In genomic region chr7:44067064-44067951, GRCh38 we compare ENCODE assay signal across 12 cellular contexts. TPM values are rescaled to one million over a fixed set of nuclear protein-coding genes. Genes with fewer than 3 reads are reported as not detected.
DNase-seq lines count a peak whose midpoint lies in the region; ATAC-seq and TF ChIP-seq lines count a peak whose summit lies in the region.
"Had no signal": no experiment of that assay in that cellular context is flagged by ENCODE, and none has a peak within 500 bp of the region (broad histone marks: within the 10 kb centered on the region; RNA-seq: fewer than 3 reads in every experiment).

No MANE protein-coding gene starts in this region.

- no peak for ATAC-seq in GM21515 (IDR thresholded peaks at IDR 0.05; ENCODE audit: unreplicated experiment)
- no peak for ATAC-seq in GM19328 (IDR thresholded peaks at IDR 0.05; ENCODE audit: unreplicated experiment)

- no peak for TF ChIP-seq EP300 in stomach (IDR thresholded peaks at IDR 0.05)

- H3K27me3 ChIP-seq in tibial artery (no peaks in the 10 kb centered on the region), stomach (no peaks in the 10 kb centered on the region)

- TF ChIP-seq POLR2A in stomach (IDR thresholded peaks at IDR 0.05) = no peak

- H3K27ac ChIP-seq in tibial artery (no peak overlapping the region), stomach (no peak overlapping the region)
- H3K27ac ChIP-seq: C4-2B had no signal

- intact Hi-C loops in tibial artery (cut with DNase I; ENCODE audit: low total_unique reads) = no loop called here
- intact Hi-C loops in stomach (cut with DNase I; ENCODE audit: low total_unique reads) = no loop called here

- H3K36me3 ChIP-seq in tibial artery (peaks cover 0 to 4% (median 0%) of the 10 kb centered on the region in 3 donors), stomach (peaks cover 0 to 5% (median 4%) of the 10 kb centered on the region in 4 donors)

- H3K4me1 ChIP-seq in tibial artery = peaks cover 0 to 56% (median 43%) of the 10 kb centered on the region in 4 donors
- H3K4me1 ChIP-seq in stomach = peaks cover 28 to 56% (median 41%) of the 10 kb centered on the region in 4 donors

- 68 to 82% (median 73%) methylated on average over 11 of the region's 11 CpGs for WGBS in stomach, 5 donors

- peak; percentile 60 for DNase-seq in activated effector memory CD4-positive, alpha-beta T cell treated with anti-CD3 and anti-CD28 coated beads, Interleukin-2, amount 50 U/mL, for 16 hours
- no peak for DNase-seq in activated effector memory CD4-positive, alpha-beta T cell treated with Interleukin-2 at 50 U/mL for 16 hours
- DNase-seq in OCI-M1 (lab: John Stamatoyannopoulos, UW) (peak; percentile 5), islet precursor cell (peak; percentile 43), tibial artery (peak; percentile 19 to 60), stomach (no peak)

- H3K9me3 ChIP-seq in tibial artery (no peaks in the 10 kb centered on the region), stomach (no peaks in the 10 kb centered on the region)

- TF ChIP-seq CTCF in tibial artery (IDR thresholded peaks at IDR 0.05) (no peak), stomach (IDR thresholded peaks at IDR 0.05) (no peak)

- H3K4me3 ChIP-seq in tibial artery (no peak overlapping the region), stomach (no peak overlapping the region)

RNA-seq across cellular contexts. Expression of gene PGAM2, which starts 1.9 kb away (rescaled TPM):
- total RNA-seq in stomach = under 1 TPM in 1 of 5 donors, not detected in 4; 0.92 TPM
- 1 to 10 TPM; 3.1 to 5.8 (median 4.2) TPM for polyA plus RNA-seq in stomach
- total RNA-seq: dermis microvascular lymphatic vessel endothelial cell, glomerular endothelial cell, MCF 10A had no signal

RNA-seq across cellular contexts. Expression of gene POLM, which starts 15.0 kb away (rescaled TPM):
- total RNA-seq in stomach = 10 to 100 TPM in 4 of 5 donors, 1 to 10 TPM in 1; 4.7 to 94.2 (median 17.8) TPM
- 10 to 100 TPM; 10.2 to 18.6 (median 10.6) TPM for polyA plus RNA-seq in stomach

RNA-seq across cellular contexts. Expression of gene DBNL, which starts 22.8 kb away (rescaled TPM):
- 100 to 1,000 TPM in 2 of 5 donors, 10 to 100 TPM in 3; 27.4 to 154 (median 77.8) TPM for total RNA-seq in stomach
- polyA plus RNA-seq in stomach = 10 to 100 TPM; 75.9 to 98.7 (median 78.1) TPM

RNA-seq across cellular contexts. Expression of gene AEBP1, which starts 36.8 kb away (rescaled TPM):
- total RNA-seq in stomach = 100 to 1,000 TPM in 1 of 5 donors, 10 to 100 TPM in 4; 37.3 to 179 (median 58.8) TPM
- 10 to 100 TPM; 14.6 to 36.7 (median 17.7) TPM for polyA plus RNA-seq in stomach
- total RNA-seq: MCF 10A had no signal

RNA-seq across cellular contexts. Expression of gene POLD2, which starts 56.0 kb away (rescaled TPM):
- 10 to 100 TPM; 19.8 to 91.2 (median 34.3) TPM for total RNA-seq in stomach
- polyA plus RNA-seq in stomach = 10 to 100 TPM; 77.2 to 85.4 (median 79.6) TPM

Comparison
In these comparisons a context has a peak if more than half of its experiments do, and no peak if none do; other contexts are left out.
1. DNase-seq: peak in activated effector memory CD4-positive, alpha-beta T cell treated with anti-CD3 and anti-CD28 coated beads, Interleukin-2, amount 50 U/mL, for 16 hours (single experiment), OCI-M1 (single experiment), islet precursor cell (single experiment) and tibial artery (2 of 2); none in activated effector memory CD4-positive, alpha-beta T cell treated with Interleukin-2 at 50 U/mL for 16 hours (single experiment) and stomach (single experiment).